Comparison of ENCODE assay signal across 1 cellular context in the genomic region with DNA sequence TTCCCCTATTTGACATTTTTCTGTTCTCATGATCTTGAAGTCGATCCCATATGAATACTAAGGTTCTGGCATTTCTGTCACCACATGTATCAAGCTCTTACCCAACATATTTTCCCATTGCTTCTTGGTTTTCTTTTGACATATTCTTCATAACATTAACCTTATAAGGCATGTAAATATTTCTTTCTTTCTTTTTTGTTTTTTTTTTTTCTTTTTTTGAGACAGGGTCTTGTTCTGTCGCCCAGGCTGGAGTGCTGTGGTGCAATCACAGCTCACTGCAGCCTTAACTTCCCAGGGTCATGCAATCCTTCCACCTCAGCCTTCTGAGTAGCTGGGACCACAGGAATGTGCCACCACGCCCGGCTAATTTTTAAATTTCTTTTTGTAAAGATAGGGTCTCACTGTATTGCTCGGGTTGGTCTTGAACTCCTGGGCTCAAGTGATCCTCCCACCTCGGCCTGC.
TF ChIP-seq lines count a peak whose summit lies in the region.

No MANE protein-coding gene starts in this region.

TF ChIP-seq in SK-N-SH, 30 proteins besides CTCF, POLR2A, EP300 and RAD21 (continued from another document):
- TF ChIP-seq, protein P1, sequence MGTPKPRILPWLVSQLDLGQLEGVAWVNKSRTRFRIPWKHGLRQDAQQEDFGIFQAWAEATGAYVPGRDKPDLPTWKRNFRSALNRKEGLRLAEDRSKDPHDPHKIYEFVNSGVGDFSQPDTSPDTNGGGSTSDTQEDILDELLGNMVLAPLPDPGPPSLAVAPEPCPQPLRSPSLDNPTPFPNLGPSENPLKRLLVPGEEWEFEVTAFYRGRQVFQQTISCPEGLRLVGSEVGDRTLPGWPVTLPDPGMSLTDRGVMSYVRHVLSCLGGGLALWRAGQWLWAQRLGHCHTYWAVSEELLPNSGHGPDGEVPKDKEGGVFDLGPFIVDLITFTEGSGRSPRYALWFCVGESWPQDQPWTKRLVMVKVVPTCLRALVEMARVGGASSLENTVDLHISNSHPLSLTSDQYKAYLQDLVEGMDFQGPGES (IDR thresholded peaks at IDR 0.05; ENCODE audit: low read depth, low read length): no peak
- no peak for TF ChIP-seq SIN3A (IDR thresholded peaks at IDR 0.05; ENCODE audit: borderline replicate concordance, low read depth, low read length)
- TF ChIP-seq EZH2phosphoT487 (IDR thresholded peaks at IDR 0.05; ENCODE audit: borderline replicate concordance, low read depth): no peak
- TF ChIP-seq YY1 (IDR thresholded peaks at IDR 0.05; ENCODE audit: low read depth): no peak
- TF ChIP-seq, protein P2, sequence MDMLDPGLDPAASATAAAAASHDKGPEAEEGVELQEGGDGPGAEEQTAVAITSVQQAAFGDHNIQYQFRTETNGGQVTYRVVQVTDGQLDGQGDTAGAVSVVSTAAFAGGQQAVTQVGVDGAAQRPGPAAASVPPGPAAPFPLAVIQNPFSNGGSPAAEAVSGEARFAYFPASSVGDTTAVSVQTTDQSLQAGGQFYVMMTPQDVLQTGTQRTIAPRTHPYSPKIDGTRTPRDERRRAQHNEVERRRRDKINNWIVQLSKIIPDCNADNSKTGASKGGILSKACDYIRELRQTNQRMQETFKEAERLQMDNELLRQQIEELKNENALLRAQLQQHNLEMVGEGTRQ (IDR thresholded peaks at IDR 0.05; ENCODE audit: borderline replicate concordance, low read depth, low read length): no peak
- no peak for TF ChIP-seq NRF1 (IDR thresholded peaks at IDR 0.05; ENCODE audit: low read depth, low read length)
- TF ChIP-seq NFIC (IDR thresholded peaks at IDR 0.05; ENCODE audit: borderline replicate concordance): no peak
